In genomic region chr17:44199553-44200477, GRCh38 we compare ENCODE assay signal across 8 cellular contexts. TPM values are rescaled to one million over a fixed set of nuclear protein-coding genes. Genes with fewer than 3 reads are reported as not detected.
DNase-seq lines count a peak whose midpoint lies in the region; ATAC-seq and TF ChIP-seq lines count a peak whose summit lies in the region.

ATXN7L3 (minus strand) TSS chr17:44199884; CDS start chr17:44198070, 1,814 bp downstream.

- CTCF ChIA-PET in T-cell (lab: Charles Lee) = interaction anchor here in 1 of 2 donors (0.5 to 0.6 kb wide), 3 partner anchors 129 to 964 kb away, joined by 3 to 4 read pairs (median 3); no protein-coding TSS in a partner anchor

- intact Hi-C loops in cardiac septum (cut with DNase I) = loop anchor here (1.0 kb wide), 1 partner anchor 18 kb away; no protein-coding TSS in a partner anchor
- intact Hi-C loops in posterior cingulate gyrus (cut with DNase I) = loop anchor here (1.0 kb wide), 2 partner anchors 14 to 18 kb away; partner anchors contain the start of gene TMUB2

- POLR2A ChIA-PET in T-cell (lab: Charles Lee) = interaction anchor here in 1 of 2 donors (0.6 kb wide), 1 partner anchor 17 kb away, joined by 14 read pairs; no protein-coding TSS in a partner anchor

- DNase-seq in NCI-H146 (lab: John Stamatoyannopoulos, UW) (peak; percentile 99), T-cell (peak; percentile 96 to 100 (median 99)), cardiac septum (ENCODE audit: low spot score) (peak; percentile 99), posterior cingulate gyrus (peak; percentile 94 to 99 (median 96)), type B pancreatic cell (ENCODE audit: extremely low spot score, unreplicated experiment) (peak; percentile 98)

- peaks cover 13% of the 10 kb centered on the region for H3K36me3 Mint-ChIP-seq in T-cell
- peaks cover 5% of the 10 kb centered on the region for H3K36me3 Mint-ChIP-seq in type B pancreatic cell

- TF ChIP-seq CTCF in GM12875 (IDR thresholded peaks at IDR 0.05; ENCODE audit: borderline replicate concordance, insufficient read depth, low read depth, low read length) (no peak), type B pancreatic cell (conservative IDR thresholded peaks at IDR 0.05) (no peak)

- H3K4me3 Mint-ChIP-seq in T-cell (peak within 1 kb of the TSS; percentile 83 to 93 (median 88)), type B pancreatic cell (peak within 1 kb of the TSS; percentile 94)

- no peaks in the 10 kb centered on the region for H3K9me3 Mint-ChIP-seq in T-cell
- H3K9me3 Mint-ChIP-seq in type B pancreatic cell = no peaks in the 10 kb centered on the region

- 0 to 1% (median 1%) methylated on average over 54 to 124 of the region's 126 CpGs for WGBS in adipose tissue, 3 donors

- H3K27me3 Mint-ChIP-seq in T-cell (no peaks in the 10 kb centered on the region), type B pancreatic cell (no peaks in the 10 kb centered on the region)

- H3K27ac ChIP-seq in adipose tissue (ENCODE audit: low read depth, low read length) = peak within 1 kb of the TSS; percentile 94

- peak within 1 kb of the TSS; percentile 85 for H3K4me3 ChIP-seq in GM12875 (ENCODE audit: low read depth, low read length)

- peak within 1 kb of the TSS; percentile 89 to 95 for H3K27ac Mint-ChIP-seq in T-cell
- H3K27ac Mint-ChIP-seq in type B pancreatic cell = peak within 1 kb of the TSS; percentile 95

- H3K4me1 Mint-ChIP-seq in T-cell (peaks cover 39 to 54% (median 48%) of the 10 kb centered on the region in 3 donors), type B pancreatic cell (ENCODE audit: unreplicated experiment) (peaks cover 19% of the 10 kb centered on the region)

- ATAC-seq in HG02798 (IDR thresholded peaks at IDR 0.05; ENCODE audit: poor library complexity, unreplicated experiment) = peak; percentile 75
- ATAC-seq in T-cell (replicated peaks in 1 of 4) = peak; percentile 81 to 86 (median 82)

RNA-seq across cellular contexts. Expression of gene ATXN7L3, which starts in this region (rescaled TPM):
- total RNA-seq in T-cell (100 to 1,000 TPM; 101 to 130 (median 125) TPM), cardiac septum (37.8 TPM), type B pancreatic cell (ENCODE audit: low replicate concordance) (96.7 and 111 TPM in 2 replicates)
- polyA plus RNA-seq in adipose tissue = 10 to 100 TPM; 14.5 to 34.8 (median 28.1) TPM

Comparison
In these comparisons a context has a peak if more than half of its experiments do, and no peak if none do; other contexts are left out.
1. Peak in every context shown above with its lines: DNase-seq, ATAC-seq, H3K4me3 ChIP-seq and H3K27ac ChIP-seq.